18 cellular contexts compared by ENCODE assay signal in the genomic region with DNA sequence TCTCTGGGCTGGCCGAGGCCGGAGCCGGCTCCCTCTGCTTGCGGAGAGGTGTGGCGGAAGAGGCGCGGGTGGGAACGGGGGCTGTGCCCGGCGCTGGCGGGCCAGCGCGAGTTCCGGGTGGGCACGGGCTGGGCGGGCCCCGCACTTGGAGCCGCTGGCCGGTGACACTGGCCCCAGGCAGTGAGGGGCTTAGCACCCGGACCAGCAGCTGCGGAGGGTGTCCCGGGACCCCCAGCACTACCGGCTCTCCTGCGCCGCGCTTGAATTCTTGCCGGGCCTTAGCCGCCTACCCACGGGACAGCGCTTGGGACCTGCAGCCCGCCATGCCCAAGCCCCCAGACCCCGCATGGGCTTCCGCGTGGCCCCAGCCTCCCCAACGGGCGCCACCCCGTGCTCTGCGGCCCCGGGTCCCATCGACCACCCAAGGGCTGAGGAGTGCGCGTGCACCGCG.
DNase-seq lines count a peak whose midpoint lies in the region; ATAC-seq and TF ChIP-seq lines count a peak whose summit lies in the region.
"Had no signal": no experiment of that assay in that cellular context is flagged by ENCODE, and none has a peak within 500 bp of the region (broad histone marks: within the 10 kb centered on the region; RNA-seq: fewer than 3 reads in every experiment).

No MANE protein-coding gene starts in this region.

- 68 to 90% methylated on average over 18 to 43 of the region's 44 CpGs for WGBS in testis, 2 donors

- no peak for ATAC-seq in Right ventricle myocardium inferior
- no peak for ATAC-seq in RWPE2 (ENCODE audit: low read depth)
- ATAC-seq in HG03342 (IDR thresholded peaks at IDR 0.05; ENCODE audit: unreplicated experiment), result no peak
- ATAC-seq: GM12878 had no signal

- H3K27me3 ChIP-seq in RWPE2 (ENCODE audit: insufficient read depth, poor library complexity, severe bottlenecking) (peaks cover 18% of the 10 kb centered on the region), testis (no peaks in the 10 kb centered on the region)
- H3K27me3 ChIP-seq: BLaER1 had no signal

- no peaks in the 10 kb centered on the region for H3K4me1 ChIP-seq in RWPE2 (ENCODE audit: insufficient read depth, poor library complexity, severe bottlenecking)
- no peaks in the 10 kb centered on the region for H3K4me1 ChIP-seq in testis
- H3K4me1 ChIP-seq: BLaER1, HAP-1 had no signal

- H3K27ac ChIP-seq in RWPE2 (ENCODE audit: poor library complexity, severe bottlenecking) (no peak overlapping the region), testis (no peak overlapping the region)
- H3K27ac ChIP-seq: BLaER1, GM23248, HL-60 had no signal

- H3K9me3 ChIP-seq in RWPE2 (ENCODE audit: severe bottlenecking), result no peaks in the 10 kb centered on the region
- no peaks in the 10 kb centered on the region for H3K9me3 ChIP-seq in testis
- H3K9me3 ChIP-seq: HAP-1 had no signal

- no peak overlapping the region for H3K4me3 ChIP-seq in RWPE2 (ENCODE audit: severe bottlenecking)
- H3K4me3 ChIP-seq in testis, result peak overlapping the region; percentile 31 to 46
- H3K4me3 ChIP-seq: BLaER1, GM12878, GM23248, HAP-1 had no signal

- H3K36me3 ChIP-seq in RWPE2 (ENCODE audit: low read depth), result no peaks in the 10 kb centered on the region
- H3K36me3 ChIP-seq in testis (ENCODE audit: low read depth, missing control alignments), result no peaks in the 10 kb centered on the region
- H3K36me3 ChIP-seq: BLaER1, HAP-1 had no signal

- no peak for TF ChIP-seq POLR2A in testis (IDR thresholded peaks at IDR 0.05)

- DNase-seq in Right ventricle myocardium inferior (ENCODE audit: missing footprints) (peak; percentile 54), cardiac septum (ENCODE audit: low spot score) (no peak), RWPE2 (ENCODE audit: low spot score) (peak; percentile 65), posterior vena cava (ENCODE audit: low spot score) (peak; percentile 71), testis (peak; percentile 40), KG1 (lab: John Stamatoyannopoulos, UW) (no peak)
- no peak for DNase-seq in activated naive CD4-positive, alpha-beta T cell treated with Interleukin-2 at 50 U/mL for 16 hours
- DNase-seq: 8988T; Calu3; CD4-positive, alpha-beta memory T cell; DMS79 treated with DMSO at 0.1 percent for 48 hours; GF-D8; GM23248 had no signal

- intact Hi-C loops in Right ventricle myocardium inferior (cut with DNase I), result no loop called here
- intact Hi-C loops in cardiac septum (cut with DNase I), result no loop called here
- intact Hi-C loops in posterior vena cava (cut with DNase I), result no loop called here
- intact Hi-C loops in testis (cut with DNase I; ENCODE audit: low total_unique reads), result no loop called here

- TF ChIP-seq CTCF in RWPE2 (IDR thresholded peaks at IDR 0.05; ENCODE audit: poor library complexity, severe bottlenecking), result no peak
- TF ChIP-seq CTCF in testis (IDR thresholded peaks at IDR 0.05), result no peak

Comparison
In these comparisons a context has a peak if more than half of its experiments do, and no peak if none do; other contexts are left out.
1. DNase-seq: peak in Right ventricle myocardium inferior (single experiment), RWPE2 (single experiment), posterior vena cava (single experiment) and testis (single experiment); none in cardiac septum (single experiment), KG1 (single experiment) and activated naive CD4-positive, alpha-beta T cell treated with Interleukin-2 at 50 U/mL for 16 hours (single experiment).